5 cellular contexts compared by ENCODE assay signal in the genomic region with DNA sequence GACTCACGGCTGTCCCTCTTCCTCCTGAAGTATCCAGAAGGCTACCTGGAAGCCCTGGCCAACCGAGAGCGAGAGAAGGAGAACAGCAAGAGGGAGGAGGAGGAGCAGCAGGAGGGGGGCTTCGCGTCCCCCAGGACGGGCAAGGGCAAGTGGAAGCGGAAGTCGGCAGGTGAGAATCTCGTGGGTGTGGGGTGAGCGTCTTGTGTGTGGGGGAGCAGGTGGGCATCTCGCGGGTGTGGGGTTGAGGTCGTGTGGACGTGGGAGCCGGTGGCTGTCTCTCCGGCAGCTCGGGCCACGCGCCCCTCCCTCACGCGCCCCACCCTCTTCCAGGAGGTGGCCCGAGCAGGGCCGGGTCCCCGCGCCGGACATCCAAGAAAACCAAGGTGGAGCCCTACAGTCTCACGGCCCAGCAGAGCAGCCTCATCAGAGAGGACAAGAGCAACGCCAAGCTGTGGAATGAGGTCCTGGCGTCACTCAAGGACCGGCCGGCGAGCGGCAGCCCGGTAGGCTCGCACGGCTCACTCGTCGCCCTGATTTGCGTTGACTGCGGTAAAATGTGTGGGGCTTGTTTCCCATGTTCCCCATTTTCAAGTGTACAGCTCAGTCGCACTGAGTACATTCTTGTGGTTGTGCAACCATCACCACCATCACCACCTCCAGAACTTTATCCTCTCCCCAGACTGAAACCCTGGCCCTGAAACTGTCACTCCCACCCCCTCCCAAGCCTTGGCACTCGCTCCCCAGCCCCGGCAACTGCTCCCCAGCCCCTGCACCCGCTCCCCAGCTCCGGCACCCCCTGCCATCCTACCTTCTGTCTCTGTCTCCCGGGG. TPM values are rescaled to one million over a fixed set of nuclear protein-coding genes. Genes with fewer than 3 reads are reported as not detected.
"Had no signal": no experiment of that assay in that cellular context is flagged by ENCODE, and none has a peak within 500 bp of the region (broad histone marks: within the 10 kb centered on the region; RNA-seq: fewer than 3 reads in every experiment).

No MANE protein-coding gene starts in this region.

RNA-seq across cellular contexts. Expression of gene ARRDC5, which starts 51.8 kb away (rescaled TPM):
- total RNA-seq: astrocyte, frontal cortex, hepatocyte, left ventricle myocardium inferior, lung microvascular endothelial cell had no signal
- polyA plus RNA-seq: hepatocyte had no signal
